ENCODE assay signal across 8 cellular contexts in the genomic region with DNA sequence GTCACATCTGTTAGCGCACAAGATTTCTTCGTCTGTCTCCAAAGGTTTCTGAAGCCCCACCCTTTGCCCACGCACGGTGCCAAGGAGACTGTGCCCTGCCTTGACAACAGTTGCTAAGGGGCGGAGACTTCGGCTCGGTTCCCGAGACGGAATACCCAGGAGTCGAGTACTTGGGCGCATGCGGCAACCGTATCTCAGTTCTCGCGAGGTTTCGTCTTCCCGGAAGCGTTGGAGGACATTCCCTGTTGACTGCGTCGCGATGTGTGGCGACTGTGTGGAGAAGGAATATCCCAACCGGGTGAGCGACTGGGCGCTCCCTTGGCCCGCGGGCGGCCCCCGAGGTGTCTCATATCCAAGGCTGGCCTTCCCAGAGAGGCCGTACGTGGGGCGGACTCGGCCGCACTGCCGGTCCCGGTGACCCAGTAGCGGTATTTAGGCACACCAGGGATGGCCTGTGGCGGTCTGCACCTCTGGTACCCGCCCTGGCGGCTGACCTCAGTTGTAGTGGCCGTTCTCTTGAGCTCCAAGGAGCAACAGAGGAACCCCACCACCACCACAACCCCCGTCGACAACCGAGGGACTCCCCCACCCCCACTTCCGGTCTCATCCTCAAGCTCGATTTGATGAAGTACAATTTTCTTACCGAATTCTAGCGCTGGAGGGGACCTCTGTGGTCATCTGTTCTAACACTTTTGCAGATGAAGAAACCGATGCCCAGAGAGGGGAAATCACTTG. TPM values are rescaled to one million over a fixed set of nuclear protein-coding genes. Genes with fewer than 3 reads are reported as not detected.
A peak's percentile ranks its signal among the peaks of the same experiment; 100 is the strongest.
DNase-seq lines count a peak whose midpoint lies in the region; ATAC-seq, FAIRE-seq and TF ChIP-seq lines count a peak whose summit lies in the region.

CHURC1 (plus strand) TSS at position 219 of the 735 bp plus-strand sequence; CDS start at position 260, 41 bp downstream.

- H3K56ac ChIP-seq in H1 (replicated peaks; ENCODE audit: insufficient read length, low read depth, low read length): peak within 1 kb of the TSS; percentile 73

- peak within 1 kb of the TSS; percentile 75 to 90 (median 89) for H3K4me3 ChIP-seq in H1 (ENCODE audit: extremely low read depth in 1 of 4, insufficient read depth in 2 of 4, low read depth in 3 of 4, low read length in 4 of 4)

- peak within 1 kb of the TSS; percentile 99 for H3K27ac Mint-ChIP-seq in memory B cell

- H3K79me2 ChIP-seq in H1 (ENCODE audit: control insufficient read depth in 1 of 2, insufficient read depth in 2 of 2, low read length in 2 of 2): peaks cover 5 to 28% of the 10 kb centered on the region in 2 experiments; a peak in 3 of 4 replicates

- H3K79me1 ChIP-seq in H1 (ENCODE audit: low read depth, low read length): no peaks in the 10 kb centered on the region; the same call in none of the 2 replicates

- ATAC-seq in GM21367 (IDR thresholded peaks at IDR 0.05; ENCODE audit: unreplicated experiment) (peak; percentile 95), memory B cell (ENCODE audit: low read depth) (peak; percentile 95)

- no peaks in the 10 kb centered on the region for H3K9me3 ChIP-seq in H1 (ENCODE audit: insufficient read depth in 2 of 2, low read depth in 1 of 2, low read length in 1 of 2)

- peak within 1 kb of the TSS; percentile 73 for H3K18ac ChIP-seq in H1 (ENCODE audit: extremely low read depth, low read length)

- POLR2A ChIA-PET in H1 (lab: Charles Lee; ENCODE audit: partially characterized antibody): interaction anchor here (0.6 to 2.3 kb wide), 14 partner anchors 10 to 168 kb away, joined by 3 to 17 read pairs (median 4); no protein-coding TSS in a partner anchor

- H4K5ac ChIP-seq in H1 (ENCODE audit: insufficient read length, low read depth, low read length): peak within 1 kb of the TSS; percentile 42

- H3K9ac ChIP-seq in H1 (replicated peaks in 1 of 4; ENCODE audit: extremely low read depth in 1 of 4, low read depth in 3 of 4, low read length in 3 of 4): peak within 1 kb of the TSS; percentile 89 to 95 (median 94)

- H3K4ac ChIP-seq in H1 (replicated peaks; ENCODE audit: insufficient read length, low read depth, low read length): no peak within 1 kb of the TSS

- H3K27me3 Mint-ChIP-seq in memory B cell: peaks cover 2% of the 10 kb centered on the region

- TF ChIP-seq POLR2A in H1 (IDR thresholded peaks at IDR 0.05; ENCODE audit: control extremely low read depth in 1 of 2, low read depth in 2 of 2, low read length in 2 of 2): peak in 1 of 2 experiments; percentile 97; a peak in 2 of 3 replicates

- H2AK5ac ChIP-seq in H1 (ENCODE audit: low read depth, low read length): 0 out of 2 replicates have a peak within 1 kb of the TSS, but pooled peaks have one; percentile 39

- 2% methylated on average over 46 of the region's 49 CpGs; no CpG with 5 or more reads in 1 of the 2 experiments for WGBS in H1 (ENCODE audit: extremely low coverage in 1 of 2, insufficient coverage in 1 of 2, insufficient read length in 1 of 2, insufficient replicate concordance in 2 of 2, low coverage in 1 of 2, low lambda C conversion rate in 2 of 2, missing lambda C conversion rate in 1 of 2), 2 experiments

- H3K36me3 ChIP-seq in H1 (ENCODE audit: control insufficient read depth in 2 of 4, insufficient read depth in 4 of 4, low read length in 3 of 4): no peaks in the 10 kb centered on the region

- H2BK120ac ChIP-seq in H1 (replicated peaks; ENCODE audit: low read depth, low read length): no peak within 1 kb of the TSS

- no peak within 1 kb of the TSS for H2BK20ac ChIP-seq in H1 (ENCODE audit: low read length)

- TF ChIP-seq CTCF in H1 (IDR thresholded peaks at IDR 0.05; ENCODE audit: control extremely low read depth in 1 of 3, insufficient read depth in 1 of 3, low read depth in 1 of 3, low read length in 3 of 3): peak in 1 of 3 experiments; percentile 9; a peak in 1 of 4 replicates

- peak; percentile 99 for DNase-seq in COLO829 (ENCODE audit: low spot score)
- peak; percentile 100 for DNase-seq in HTR-8/SVneo (ENCODE audit: insufficient read length, low spot score)
- DNase-seq in NOMO-1 treated with dmso at 0.1 percent for 144 hours (lab: John Stamatoyannopoulos, UW; ENCODE audit: unreplicated experiment): peak; percentile 87
- peak; percentile 83 to 89 (median 87) for DNase-seq in activated CD8-positive, alpha-beta memory T cell treated with anti-CD3 and anti-CD28 coated beads for 48 hours (ENCODE audit: low read depth in 2 of 3, low spot score in 2 of 3)
- DNase-seq in H1 (ENCODE audit: low read depth in 1 of 2, low spot score in 2 of 2): peak; percentile 89 to 96
- peak; percentile 90 to 94 for DNase-seq in memory B cell (ENCODE audit: low spot score in 2 of 2)
- peak; percentile 88 for DNase-seq in stimulated activated CD8-positive, alpha-beta memory T cell treated with anti-CD3 and anti-CD28 coated beads, Interleukin-12 subunit alpha, Interleukin-12 subunit beta, amount 100 ng/mL, for 24 hours (ENCODE audit: extremely low read depth)

- peak within 1 kb of the TSS; percentile 86 for H3K27ac ChIP-seq in H1 (ENCODE audit: low read depth, low read length)

- no peaks in the 10 kb centered on the region for H4K20me1 ChIP-seq in H1 (replicated peaks in 1 of 2; ENCODE audit: control insufficient read depth in 1 of 2, insufficient read depth in 2 of 2, low read length in 2 of 2)

- peaks cover 32% of the 10 kb centered on the region for H3K4me1 Mint-ChIP-seq in memory B cell

- FAIRE-seq in HTR-8/SVneo (lab: Jason Lieb, UNC) (peak; percentile 100), H1 (lab: Jason Lieb, UNC) (peak; percentile 91)

- H3K14ac ChIP-seq in H1 (ENCODE audit: insufficient read length): no peak within 1 kb of the TSS

- peak within 1 kb of the TSS; percentile 18 for H4K91ac ChIP-seq in H1 (replicated peaks; ENCODE audit: insufficient read length, low read length)

- peaks cover 0 to 4% (median 3%) of the 10 kb centered on the region in 4 experiments; a peak in 4 of 7 replicates for H3K4me1 ChIP-seq in H1 (replicated peaks in 1 of 4; ENCODE audit: control insufficient read depth in 3 of 4, insufficient read depth in 4 of 4, low read length in 3 of 4)

- no peak within 1 kb of the TSS for H3K23ac ChIP-seq in H1 (ENCODE audit: insufficient read length)

- no peak for TF ChIP-seq EP300 in H1 (IDR thresholded peaks at IDR 0.05; ENCODE audit: borderline replicate concordance in 1 of 2, low read depth in 2 of 2, low read length in 2 of 2)

- TF ChIP-seq RAD21 in H1 (IDR thresholded peaks at IDR 0.05 in 1 of 2, conservative IDR thresholded peaks at IDR 0.05 in 1 of 2; ENCODE audit: low read depth in 2 of 2, low read length in 2 of 2): 0 out of 4 replicates have a peak, but pooled peaks of 1 of the 2 experiments have one; percentile 4

- peak within 1 kb of the TSS; percentile 64; the same call in 1 of the 2 replicates for H2BK12ac ChIP-seq in H1 (ENCODE audit: low read depth, low read length)

- peak within 1 kb of the TSS; percentile 86 for H3K4me3 Mint-ChIP-seq in memory B cell

- CTCF ChIA-PET in H1 (lab: Charles Lee; ENCODE audit: partially characterized antibody): interaction anchor here (1.0 to 1.7 kb wide), 10 partner anchors 10 to 243 kb away, joined by 3 to 9 read pairs (median 3); no protein-coding TSS in a partner anchor

- peak within 1 kb of the TSS; percentile 82 for H4K8ac ChIP-seq in H1 (ENCODE audit: extremely low read depth, insufficient read depth, low read length)

- H3K27me3 ChIP-seq in H1 (replicated peaks in 1 of 4; ENCODE audit: control insufficient read depth in 3 of 4, extremely low read depth in 1 of 4, insufficient read depth in 3 of 4, low read length in 3 of 4): no peaks in the 10 kb centered on the region

- peak within 1 kb of the TSS; percentile 34; the same call in 1 of the 2 replicates for H2AFZ ChIP-seq in H1 (ENCODE audit: low read length)

- no peaks in the 10 kb centered on the region for H3K9me3 Mint-ChIP-seq in memory B cell

- H2BK5ac ChIP-seq in H1 (ENCODE audit: low read depth, low read length): peak within 1 kb of the TSS; percentile 84

- H3K36me3 Mint-ChIP-seq in memory B cell: peaks cover 2% of the 10 kb centered on the region

- H3K23me2 ChIP-seq in H1 (ENCODE audit: low read depth, low read length): peaks cover 5% of the 10 kb centered on the region

- H2BK15ac ChIP-seq in H1 (ENCODE audit: low read length): no peak within 1 kb of the TSS

- peak within 1 kb of the TSS; percentile 79 to 90 for H3K4me2 ChIP-seq in H1 (ENCODE audit: insufficient read depth in 1 of 2, low read depth in 2 of 2, low read length in 2 of 2)

TF ChIP-seq in H1, 55 proteins besides CTCF, POLR2A, EP300 and RAD21 (continues in another document):
- peak; percentile 97 for TF ChIP-seq CHD2 (IDR thresholded peaks at IDR 0.05; ENCODE audit: low read length)
- peak; percentile 65 for TF ChIP-seq TAF7 (optimal IDR thresholded peaks at IDR 0.05; ENCODE audit: borderline replicate concordance, low read depth, low read length)
- TF ChIP-seq HDAC2 (IDR thresholded peaks at IDR 0.05; ENCODE audit: borderline replicate concordance in 1 of 2, low read depth in 2 of 2, low read length in 2 of 2): peak in 1 of 2 experiments; percentile 57; a peak in 1 of 4 replicates
- TF ChIP-seq, protein P1, sequence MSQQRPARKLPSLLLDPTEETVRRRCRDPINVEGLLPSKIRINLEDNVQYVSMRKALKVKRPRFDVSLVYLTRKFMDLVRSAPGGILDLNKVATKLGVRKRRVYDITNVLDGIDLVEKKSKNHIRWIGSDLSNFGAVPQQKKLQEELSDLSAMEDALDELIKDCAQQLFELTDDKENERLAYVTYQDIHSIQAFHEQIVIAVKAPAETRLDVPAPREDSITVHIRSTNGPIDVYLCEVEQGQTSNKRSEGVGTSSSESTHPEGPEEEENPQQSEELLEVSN (IDR thresholded peaks at IDR 0.05): 0 out of 2 replicates have a peak, but pooled peaks have one; percentile 30
- peak; percentile 38 for TF ChIP-seq KDM4A (IDR thresholded peaks at IDR 0.05; ENCODE audit: low read depth, low read length, severe bottlenecking)
- no peak for TF ChIP-seq RXRA (IDR thresholded peaks at IDR 0.05; ENCODE audit: insufficient read depth, low read depth, low read length)
- peak; percentile 88 for TF ChIP-seq TAF1 (IDR thresholded peaks at IDR 0.05; ENCODE audit: low read depth, low read length)
- TF ChIP-seq CBX5 (IDR thresholded peaks at IDR 0.05; ENCODE audit: low read depth, low read length): no peak
- 0 out of 2 replicates have a peak, but pooled peaks have one; percentile 40 for TF ChIP-seq YY1 (IDR thresholded peaks at IDR 0.05; ENCODE audit: low read depth, low read length)
- TF ChIP-seq TCF12 (IDR thresholded peaks at IDR 0.05; ENCODE audit: low read depth, low read length): no peak

RNA-seq across cellular contexts. Expression of gene CHURC1, which starts in this region (rescaled TPM):
- 50.2 and 55.6 TPM in 2 replicates for total RNA-seq in H1 (2021; fragmentation: NEBNext Ultra II Directional; extraction: Animal tissue kit (Norgen Biotek cat#: 25700))
- polyA plus RNA-seq in H1 (2011; rRNA removed): 44.8 and 59.3 TPM in 2 replicates
- polyA plus RNA-seq in H1 (2011; cell fraction: cytosol; rRNA removed): 43.3 TPM
- 11.4 TPM for polyA plus RNA-seq in H1 (2011; cell fraction: nucleus; rRNA removed)
- 31.2 to 64.3 TPM (median 43.5 TPM) in 4 replicates for polyA plus RNA-seq in H1 (2012, experiment 1 of 2)
- 35.9 TPM for polyA plus RNA-seq in H1 (2012, experiment 2 of 2)
- 149 TPM for polyA plus RNA-seq in H1 (2013, experiment 1 of 2)
- 132 TPM for polyA plus RNA-seq in H1 (2013, experiment 2 of 2)
- polyA minus RNA-seq in H1 (2011; rRNA and poly(A)+ RNA removed): 9.7 and 14.7 TPM in 2 replicates
- 6.9 TPM for polyA minus RNA-seq in H1 (2011; cell fraction: cytosol; rRNA and poly(A)+ RNA removed)
- polyA minus RNA-seq in H1 (2011; cell fraction: nucleus; rRNA and poly(A)+ RNA removed): 37.0 TPM

Comparison
In these comparisons a context has a peak if more than half of its experiments do, and no peak if none do; other contexts are left out.
1. Peak in every context shown above with its lines: DNase-seq, ATAC-seq, H3K4me3 ChIP-seq and H3K27ac ChIP-seq.